In genomic region chr5:36494756-36495637, GRCh38 we compare ENCODE assay signal across 17 cellular contexts.
DNase-seq lines count a peak whose midpoint lies in the region; ATAC-seq and TF ChIP-seq lines count a peak whose summit lies in the region.
"Had no signal": no experiment of that assay in that cellular context is flagged by ENCODE, and none has a peak within 500 bp of the region (broad histone marks: within the 10 kb centered on the region; RNA-seq: fewer than 3 reads in every experiment).

No MANE protein-coding gene starts in this region.

- H3K36me3 ChIP-seq in PC-9 (ENCODE audit: low read depth) (no peaks in the 10 kb centered on the region), neural progenitor cell (no peaks in the 10 kb centered on the region), MM.1S (replicated peaks; ENCODE audit: insufficient read depth, low read length) (no peaks in the 10 kb centered on the region)

- H3K27ac ChIP-seq in PC-9, result no peak overlapping the region
- no peak overlapping the region for H3K27ac ChIP-seq in neural progenitor cell
- H3K27ac ChIP-seq in MM.1S (ENCODE audit: low read length), result no peak overlapping the region
- H3K27ac ChIP-seq: coronary artery had no signal

- H3K27ac Mint-ChIP-seq in neural progenitor cell, result peak overlapping the region; percentile 28
- H3K27ac Mint-ChIP-seq: activated CD4-positive, alpha-beta T cell treated with anti-CD3 and anti-CD28 coated beads, Interleukin-2, amount 10 ng/mL, durations not matched to agents 7 days and 5 days; activated T-helper 17 cell treated with anti-CD3 and anti-CD28 coated beads, Interleukin-2, amount 50 U/mL, for 72 hours; natural killer cell treated with Interleukin-12 subunit alpha and Interleukin-12 subunit beta and Interleukin-15 and Interleukin-18, amount 100 ng/mL, for 72 hours had no signal

- DNase-seq in AG20443 (ENCODE audit: low spot score) (peak; percentile 41), PC-9 (peak in 1 of 2 experiments; percentile 64), epithelial cell of esophagus (ENCODE audit: low read depth) (peak; percentile 52), neural progenitor cell (ENCODE audit: low spot score) (no peak), GM13976 (ENCODE audit: low spot score) (no peak), MM.1S (no peak)
- no peak for DNase-seq in activated CD4-positive, CD25-positive, alpha-beta regulatory T cell (lab: John Stamatoyannopoulos, UW)
- DNase-seq: activated CD4-positive, alpha-beta T cell treated with anti-CD3 and anti-CD28 coated beads, Interleukin-2, amount 10 ng/mL, durations not matched to agents 7 days and 5 days; foreskin melanocyte; islet precursor cell; Kasumi-1; NCI-H2171; stimulated activated CD4-positive, alpha-beta T cell treated with anti-CD3 and anti-CD28 coated beads, Interleukin-12 subunit alpha, Interleukin-12 subunit beta, amount 100 ng/mL, for 4 hours had no signal

- ATAC-seq in GM21717 (IDR thresholded peaks at IDR 0.05; ENCODE audit: unreplicated experiment), result no peak
- ATAC-seq: activated T-helper 17 cell treated with anti-CD3 and anti-CD28 coated beads, Interleukin-2, amount 50 U/mL, for 72 hours; natural killer cell treated with Interleukin-12 subunit alpha and Interleukin-12 subunit beta and Interleukin-15 and Interleukin-18, amount 100 ng/mL, for 72 hours had no signal

- H4K20me1 ChIP-seq in PC-9 (ENCODE audit: insufficient read depth) (no peaks in the 10 kb centered on the region), neural progenitor cell (ENCODE audit: low read depth) (no peaks in the 10 kb centered on the region), MM.1S (ENCODE audit: insufficient read depth, low read length) (no peaks in the 10 kb centered on the region)

- no TSS peak for BruUV-seq in PC-9 (replicated peaks; lab: Mats Ljungman, UMichigan)

- H3K4me3 Mint-ChIP-seq in neural progenitor cell, result no peak overlapping the region
- H3K4me3 Mint-ChIP-seq: activated CD4-positive, alpha-beta T cell treated with anti-CD3 and anti-CD28 coated beads, Interleukin-2, amount 10 ng/mL, durations not matched to agents 7 days and 5 days; activated T-helper 17 cell treated with anti-CD3 and anti-CD28 coated beads, Interleukin-2, amount 50 U/mL, for 72 hours; natural killer cell treated with Interleukin-12 subunit alpha and Interleukin-12 subunit beta and Interleukin-15 and Interleukin-18, amount 100 ng/mL, for 72 hours had no signal

- H3K9me3 Mint-ChIP-seq in neural progenitor cell, result peaks cover 3% of the 10 kb centered on the region
- H3K9me3 Mint-ChIP-seq: activated CD4-positive, alpha-beta T cell treated with anti-CD3 and anti-CD28 coated beads, Interleukin-2, amount 10 ng/mL, durations not matched to agents 7 days and 5 days; activated T-helper 17 cell treated with anti-CD3 and anti-CD28 coated beads, Interleukin-2, amount 50 U/mL, for 72 hours; natural killer cell treated with Interleukin-12 subunit alpha and Interleukin-12 subunit beta and Interleukin-15 and Interleukin-18, amount 100 ng/mL, for 72 hours had no signal

- H3K4me2 ChIP-seq in PC-9 (0 out of 2 replicates have a peak overlapping the region, but pooled peaks have one; percentile 5), neural progenitor cell (no peak overlapping the region), MM.1S (ENCODE audit: low read depth, low read length) (no peak overlapping the region)

- H3K4me1 ChIP-seq in PC-9 (replicated peaks; ENCODE audit: insufficient read depth), result peaks cover 33% of the 10 kb centered on the region
- H3K4me1 ChIP-seq in neural progenitor cell, result peaks cover 22% of the 10 kb centered on the region
- H3K4me1 ChIP-seq in MM.1S (ENCODE audit: low read length), result no peaks in the 10 kb centered on the region

- H2AFZ ChIP-seq in PC-9 (peak overlapping the region; percentile 10; the same call in 1 of the 2 replicates), neural progenitor cell (replicated peaks) (no peak overlapping the region), MM.1S (ENCODE audit: low read length) (no peak overlapping the region)

- H3K4me1 Mint-ChIP-seq in neural progenitor cell, result peaks cover 31% of the 10 kb centered on the region
- H3K4me1 Mint-ChIP-seq: activated CD4-positive, alpha-beta T cell treated with anti-CD3 and anti-CD28 coated beads, Interleukin-2, amount 10 ng/mL, durations not matched to agents 7 days and 5 days; activated T-helper 17 cell treated with anti-CD3 and anti-CD28 coated beads, Interleukin-2, amount 50 U/mL, for 72 hours had no signal

- no peaks in the 10 kb centered on the region for H3K27me3 Mint-ChIP-seq in neural progenitor cell (ENCODE audit: insufficient read depth, low read depth)

- CTCF ChIA-PET in PC-9 (lab: Charles Lee), result no interaction called here

- H3K27me3 ChIP-seq in PC-9 (ENCODE audit: insufficient read depth, low read depth) (no peaks in the 10 kb centered on the region), neural progenitor cell (no peaks in the 10 kb centered on the region), MM.1S (replicated peaks; ENCODE audit: insufficient read depth, low read length) (no peaks in the 10 kb centered on the region)

- peaks cover 6% of the 10 kb centered on the region; the same call in 1 of the 2 replicates for H3F3A ChIP-seq in PC-9 (ENCODE audit: insufficient read depth, low read depth)
- H3F3A ChIP-seq in neural progenitor cell (ENCODE audit: low read depth), result no peaks in the 10 kb centered on the region
- H3F3A ChIP-seq in MM.1S (ENCODE audit: insufficient read depth, low read length), result no peaks in the 10 kb centered on the region

- no peak overlapping the region for H3K9ac ChIP-seq in neural progenitor cell
- no peak overlapping the region for H3K9ac ChIP-seq in MM.1S (ENCODE audit: low read length)

- TF ChIP-seq CTCF in PC-9 (conservative IDR thresholded peaks at IDR 0.05) (no peak), epithelial cell of esophagus (IDR thresholded peaks at IDR 0.05; ENCODE audit: insufficient read depth, low read depth, low read length, missing control alignments) (no peak), neural progenitor cell (IDR thresholded peaks at IDR 0.05) (no peak), GM13976 (IDR thresholded peaks at IDR 0.05; ENCODE audit: borderline replicate concordance, control extremely low read depth, extremely low read depth, insufficient read depth, missing control alignments) (no peak), MM.1S (IDR thresholded peaks at IDR 0.05; ENCODE audit: low read length) (no peak)

- H3K4me3 ChIP-seq in PC-9, result no peak overlapping the region
- no peak overlapping the region for H3K4me3 ChIP-seq in epithelial cell of esophagus (ENCODE audit: low read length)
- no peak overlapping the region for H3K4me3 ChIP-seq in neural progenitor cell
- H3K4me3 ChIP-seq in MM.1S (ENCODE audit: low read length), result no peak overlapping the region
- H3K4me3 ChIP-seq: coronary artery had no signal

- intact Hi-C loops in PC-9 (cut with micrococcal nuclease; ENCODE audit: unreplicated experiment), result no loop called here

- in situ Hi-C loops in GM13976 (cut with MboI; ENCODE audit: low sequenced_read_pairs, unreplicated experiment), result no loop called here

- no peaks in the 10 kb centered on the region for H3K9me3 ChIP-seq in PC-9 (ENCODE audit: insufficient read depth, low read depth)
- no peaks in the 10 kb centered on the region for H3K9me3 ChIP-seq in neural progenitor cell (ENCODE audit: low read depth)
- no peaks in the 10 kb centered on the region for H3K9me3 ChIP-seq in MM.1S (replicated peaks; ENCODE audit: insufficient read depth, low read length)

- H3K9me2 ChIP-seq in PC-9 (ENCODE audit: insufficient read depth), result no peaks in the 10 kb centered on the region
- no peaks in the 10 kb centered on the region for H3K9me2 ChIP-seq in MM.1S (replicated peaks; ENCODE audit: insufficient read depth, low read length)

- POLR2A ChIA-PET in PC-9 (lab: Charles Lee; ENCODE audit: unreplicated experiment), result no interaction called here

- H3K79me2 ChIP-seq in PC-9 (ENCODE audit: low read depth) (no peaks in the 10 kb centered on the region), neural progenitor cell (ENCODE audit: low read depth) (no peaks in the 10 kb centered on the region), MM.1S (ENCODE audit: low read length) (no peaks in the 10 kb centered on the region)

- no peaks in the 10 kb centered on the region for H3K36me3 Mint-ChIP-seq in neural progenitor cell
- H3K36me3 Mint-ChIP-seq: natural killer cell treated with Interleukin-12 subunit alpha and Interleukin-12 subunit beta and Interleukin-15 and Interleukin-18, amount 100 ng/mL, for 72 hours had no signal

Comparison
In these comparisons a context has a peak if more than half of its experiments do, and no peak if none do; other contexts are left out.
1. DNase-seq: peak in AG20443 (single experiment) and epithelial cell of esophagus (single experiment); none in neural progenitor cell (single experiment), activated CD4-positive, CD25-positive, alpha-beta regulatory T cell (0 of 4), GM13976 (single experiment) and MM.1S (single experiment).